ENCODE assay signal across 8 cellular contexts in the genomic region with DNA sequence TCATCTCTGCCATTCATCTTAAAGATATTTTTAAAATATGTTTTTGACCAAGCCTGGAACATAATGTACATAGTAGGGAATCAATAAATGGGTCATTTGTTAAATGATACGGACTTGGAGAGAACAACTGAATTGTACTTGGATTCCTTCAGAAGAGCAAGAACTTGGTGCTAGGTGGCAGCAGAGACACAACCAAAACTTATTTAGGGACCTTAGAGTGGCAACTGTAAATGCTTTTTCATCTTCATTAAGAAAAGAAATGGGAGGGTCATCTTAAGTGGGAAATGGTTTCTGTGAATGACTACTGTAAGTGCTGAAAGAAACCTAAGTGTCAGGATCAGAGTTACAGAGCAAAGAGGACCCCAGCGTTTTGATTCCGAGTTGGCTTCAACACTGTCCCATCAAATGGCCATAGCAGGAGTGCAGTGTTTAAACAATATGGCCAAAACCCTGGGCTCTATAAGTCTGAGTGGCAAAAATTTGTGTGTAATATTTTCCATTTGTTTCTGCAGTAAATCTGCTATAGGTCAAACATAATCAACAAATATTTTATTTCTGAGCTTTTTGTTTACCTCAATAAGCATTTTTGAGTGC.
DNase-seq lines count a peak whose midpoint lies in the region; ATAC-seq, FAIRE-seq and TF ChIP-seq lines count a peak whose summit lies in the region.

No MANE protein-coding gene starts in this region.

- H3K27ac Mint-ChIP-seq in activated naive CD8-positive, alpha-beta T cell treated with anti-CD3 and anti-CD28 coated beads, Interleukin-2, amount 50 U/mL, for 24 hours: no peak overlapping the region

- in situ Hi-C loops in astrocyte of the spinal cord (cut with HindIII; ENCODE audit: low sequenced_read_pairs): no loop called here

- no peaks in the 10 kb centered on the region for H3K9me3 Mint-ChIP-seq in activated naive CD8-positive, alpha-beta T cell treated with anti-CD3 and anti-CD28 coated beads, Interleukin-2, amount 50 U/mL, for 24 hours

- H3K4me1 ChIP-seq in Karpas-422 (ENCODE audit: low read length): no peaks in the 10 kb centered on the region
- peaks cover 0 to 27% (median 16%) of the 10 kb centered on the region in 4 donors for H3K4me1 ChIP-seq in tibial nerve

- H3K79me2 ChIP-seq in Karpas-422 (ENCODE audit: low read length): no peaks in the 10 kb centered on the region

- peak; percentile 97 for FAIRE-seq in islet of Langerhans (lab: Jason Lieb, UNC)

- H3K36me3 ChIP-seq in Karpas-422 (ENCODE audit: insufficient read depth, low read length): no peaks in the 10 kb centered on the region
- no peaks in the 10 kb centered on the region for H3K36me3 ChIP-seq in tibial nerve

- 31 to 39% methylated on average over 3 of the region's 3 CpGs for WGBS in tibial nerve, 2 donors

- no peak for TF ChIP-seq EP300 in tibial nerve (IDR thresholded peaks at IDR 0.05)

- no peaks in the 10 kb centered on the region for H3K27me3 Mint-ChIP-seq in activated naive CD8-positive, alpha-beta T cell treated with anti-CD3 and anti-CD28 coated beads, Interleukin-2, amount 50 U/mL, for 24 hours

- no peak overlapping the region for H2AFZ ChIP-seq in Karpas-422 (ENCODE audit: low read length)

- TF ChIP-seq CTCF in astrocyte of the spinal cord (IDR thresholded peaks at IDR 0.05; ENCODE audit: low read depth, low read length) (peak; percentile 62), tibial nerve (IDR thresholded peaks at IDR 0.05) (peak; percentile 44 to 72 (median 56))

- H3K9me3 ChIP-seq in Karpas-422 (ENCODE audit: low read length) (no peaks in the 10 kb centered on the region), tibial nerve (no peaks in the 10 kb centered on the region)

- H3K4me3 ChIP-seq in Karpas-422 (ENCODE audit: low read length): no peak overlapping the region
- H3K4me3 ChIP-seq in astrocyte of the spinal cord (ENCODE audit: low read depth, low read length): no peak overlapping the region
- no peak overlapping the region for H3K4me3 ChIP-seq in tibial nerve

- no peaks in the 10 kb centered on the region for H4K20me1 ChIP-seq in Karpas-422 (ENCODE audit: insufficient read depth, low read depth, low read length)

- no peak for ATAC-seq in activated naive CD8-positive, alpha-beta T cell treated with anti-CD3 and anti-CD28 coated beads, Interleukin-2, amount 50 U/mL, for 24 hours

- no peak overlapping the region for H3K4me2 ChIP-seq in Karpas-422 (ENCODE audit: low read depth, low read length, poor library complexity, severe bottlenecking)

- no peaks in the 10 kb centered on the region for H3K27me3 ChIP-seq in Karpas-422 (ENCODE audit: low read length)
- H3K27me3 ChIP-seq in tibial nerve: no peaks in the 10 kb centered on the region

- no peaks in the 10 kb centered on the region for H3K9me2 ChIP-seq in Karpas-422 (replicated peaks; ENCODE audit: insufficient read depth, low read length)

- H3K9ac ChIP-seq in Karpas-422 (ENCODE audit: low read length): no peak overlapping the region

- no peak for TF ChIP-seq POLR2A in tibial nerve (IDR thresholded peaks at IDR 0.05)

- DNase-seq in COLO829 (ENCODE audit: low spot score) (peak; percentile 79), Karpas-422 (peak; percentile 48), astrocyte of the spinal cord (ENCODE audit: low read depth, low spot score) (peak; percentile 85), tibial nerve (ENCODE audit: low spot score in 2 of 2) (peak in 1 of 2 donors; percentile 74), activated gamma-delta T cell (lab: John Stamatoyannopoulos, UW) (no peak), NCI-H2227 treated with DMSO at 0.1 percent for 48 hours (lab: John Stamatoyannopoulos, UW) (no peak)
- DNase-seq in activated naive CD8-positive, alpha-beta T cell treated with anti-CD3 and anti-CD28 coated beads, Interleukin-2, amount 50 U/mL, for 24 hours: no peak

- peaks cover 10% of the 10 kb centered on the region for H3K4me1 Mint-ChIP-seq in activated naive CD8-positive, alpha-beta T cell treated with anti-CD3 and anti-CD28 coated beads, Interleukin-2, amount 50 U/mL, for 24 hours

- no peak overlapping the region for H3K27ac ChIP-seq in Karpas-422 (ENCODE audit: low read length)
- H3K27ac ChIP-seq in tibial nerve: peak overlapping the region in 2 of 4 donors; percentile 8 to 68

- H3K4me3 Mint-ChIP-seq in activated naive CD8-positive, alpha-beta T cell treated with anti-CD3 and anti-CD28 coated beads, Interleukin-2, amount 50 U/mL, for 24 hours: no peak overlapping the region

- H3K36me3 Mint-ChIP-seq in activated naive CD8-positive, alpha-beta T cell treated with anti-CD3 and anti-CD28 coated beads, Interleukin-2, amount 50 U/mL, for 24 hours (ENCODE audit: low read depth): no peaks in the 10 kb centered on the region

Comparison
In these comparisons a context has a peak if more than half of its experiments do, and no peak if none do; other contexts are left out.
1. DNase-seq: peak in COLO829 (single experiment), Karpas-422 (single experiment) and astrocyte of the spinal cord (single experiment); none in activated gamma-delta T cell (single experiment), NCI-H2227 treated with DMSO at 0.1 percent for 48 hours (single experiment) and activated naive CD8-positive, alpha-beta T cell treated with anti-CD3 and anti-CD28 coated beads, Interleukin-2, amount 50 U/mL, for 24 hours (single experiment).